Comparison of ENCODE assay signal across 1 cellular context in genomic region chr6:30571085-30572077, GRCh38.
TF ChIP-seq lines count a peak whose summit lies in the region.

Gene ABCF1 (plus strand): TSS chr6:30571442. CDS start chr6:30571488, 46 bp downstream.

TF ChIP-seq in HEK293, 187 proteins besides CTCF, POLR2A, EP300 and RAD21 (continued from another document and continues in another):
- TF ChIP-seq ZNF398 (tag by site-specific recombination; IDR thresholded peaks at IDR 0.05) (no peak), ZNF747 (tag by site-specific recombination; IDR thresholded peaks at IDR 0.05) (no peak), PRDM1 (tag by site-specific recombination; IDR thresholded peaks at IDR 0.05) (no peak), MZF1 (tag by site-specific recombination; IDR thresholded peaks at IDR 0.05; ENCODE audit: borderline replicate concordance) (no peak), SCRT2 (tag by site-specific recombination; IDR thresholded peaks at IDR 0.05) (no peak), ZNF792 (tag by site-specific recombination; IDR thresholded peaks at IDR 0.05) (peak; percentile 97), ZNF449 (tag by site-specific recombination; IDR thresholded peaks at IDR 0.05) (peak; percentile 89), WT1 (tag by site-specific recombination; IDR thresholded peaks at IDR 0.05) (no peak; the same call in 1 of the 2 replicates), ZNF248 (tag by site-specific recombination; IDR thresholded peaks at IDR 0.05) (no peak), ZNF341 (tag by site-specific recombination; IDR thresholded peaks at IDR 0.05; ENCODE audit: low read depth) (peak; percentile 77), GLIS1 (tag by site-specific recombination; IDR thresholded peaks at IDR 0.05) (0 out of 2 replicates have a peak, but pooled peaks have one; percentile 28), KLF10 (tag by site-specific recombination; IDR thresholded peaks at IDR 0.05) (peak; percentile 95), ZNF585B (tag by site-specific recombination; IDR thresholded peaks at IDR 0.05) (no peak), ZNF404 (tag by site-specific recombination; IDR thresholded peaks at IDR 0.05) (no peak), YY1 (tag by site-specific recombination; IDR thresholded peaks at IDR 0.05) (peak; percentile 30; the same call in 1 of the 2 replicates), ZNF423 (tag by site-specific recombination; IDR thresholded peaks at IDR 0.05) (no peak), ZNF555 (tag by site-specific recombination; conservative IDR thresholded peaks at IDR 0.05) (no peak), GFI1B (tag by site-specific recombination; IDR thresholded peaks at IDR 0.05) (no peak), ZNF785 (tag by site-specific recombination; IDR thresholded peaks at IDR 0.05) (no peak), HOXC10 (CRISPR knock-in tag; IDR thresholded peaks at IDR 0.05) (no peak), ZNF311 (tag by site-specific recombination; IDR thresholded peaks at IDR 0.05; ENCODE audit: borderline replicate concordance) (no peak), ZNF223 (tag by site-specific recombination; IDR thresholded peaks at IDR 0.05) (no peak), ZNF140 (tag by site-specific recombination; IDR thresholded peaks at IDR 0.05) (no peak), ZNF114 (tag by site-specific recombination; IDR thresholded peaks at IDR 0.05) (no peak), ZNF18 (tag by site-specific recombination; IDR thresholded peaks at IDR 0.05) (no peak), ZNF335 (tag by site-specific recombination; conservative IDR thresholded peaks at IDR 0.05) (peak; percentile 99), ZNF354C (tag by site-specific recombination; IDR thresholded peaks at IDR 0.05; ENCODE audit: borderline replicate concordance, low read depth) (no peak), INSM2 (tag by site-specific recombination; IDR thresholded peaks at IDR 0.05) (no peak; the same call in 1 of the 2 replicates), ZNF138 (tag by site-specific recombination; IDR thresholded peaks at IDR 0.05; ENCODE audit: borderline replicate concordance) (no peak), ZNF571 (tag by site-specific recombination; IDR thresholded peaks at IDR 0.05) (no peak), ZNF391 (tag by site-specific recombination; IDR thresholded peaks at IDR 0.05; ENCODE audit: borderline replicate concordance, low read depth) (no peak), ZNF660 (tag by site-specific recombination; IDR thresholded peaks at IDR 0.05) (0 out of 2 replicates have a peak, but pooled peaks have one; percentile 63), ZFP41 (tag by site-specific recombination; IDR thresholded peaks at IDR 0.05; ENCODE audit: borderline replicate concordance) (no peak), ZBTB48 (tag by site-specific recombination; IDR thresholded peaks at IDR 0.05) (no peak), KLF1 (tag by site-specific recombination; IDR thresholded peaks at IDR 0.05) (peak; percentile 51; the same call in 1 of the 2 replicates), OSR2 (tag by site-specific recombination; IDR thresholded peaks at IDR 0.05) (peak; percentile 97), ZNF48 (tag by site-specific recombination; IDR thresholded peaks at IDR 0.05) (no peak), TSHZ1 (tag by site-specific recombination; IDR thresholded peaks at IDR 0.05; ENCODE audit: borderline replicate concordance) (no peak), ZNF701 (tag by site-specific recombination; IDR thresholded peaks at IDR 0.05) (no peak), ZNF664 (tag by site-specific recombination; IDR thresholded peaks at IDR 0.05) (no peak), EGR2 (tag by site-specific recombination; IDR thresholded peaks at IDR 0.05; ENCODE audit: low read depth) (0 out of 2 replicates have a peak, but pooled peaks have one; percentile 18), ZNF76 (tag by site-specific recombination; IDR thresholded peaks at IDR 0.05; ENCODE audit: borderline replicate concordance, low read depth) (0 out of 2 replicates have a peak, but pooled peaks have one; percentile 54), ZSCAN30 (tag by site-specific recombination; IDR thresholded peaks at IDR 0.05) (no peak), ZNF350 (tag by site-specific recombination; IDR thresholded peaks at IDR 0.05) (no peak), ZBTB8A (tag by site-specific recombination; IDR thresholded peaks at IDR 0.05) (peak; percentile 15; the same call in 1 of the 2 replicates), ZNF16 (tag by site-specific recombination; IDR thresholded peaks at IDR 0.05; ENCODE audit: low read depth) (no peak)
- TF ChIP-seq, protein P1, sequence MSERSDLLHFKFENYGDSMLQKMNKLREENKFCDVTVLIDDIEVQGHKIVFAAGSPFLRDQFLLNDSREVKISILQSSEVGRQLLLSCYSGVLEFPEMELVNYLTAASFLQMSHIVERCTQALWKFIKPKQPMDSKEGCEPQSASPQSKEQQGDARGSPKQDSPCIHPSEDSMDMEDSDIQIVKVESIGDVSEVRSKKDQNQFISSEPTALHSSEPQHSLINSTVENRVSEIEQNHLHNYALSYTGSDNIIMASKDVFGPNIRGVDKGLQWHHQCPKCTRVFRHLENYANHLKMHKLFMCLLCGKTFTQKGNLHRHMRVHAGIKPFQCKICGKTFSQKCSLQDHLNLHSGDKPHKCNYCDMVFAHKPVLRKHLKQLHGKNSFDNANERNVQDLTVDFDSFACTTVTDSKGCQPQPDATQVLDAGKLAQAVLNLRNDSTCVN (tag by site-specific recombination; optimal IDR thresholded peaks at IDR 0.05) = peak; percentile 73
- TF ChIP-seq, protein P2, sequence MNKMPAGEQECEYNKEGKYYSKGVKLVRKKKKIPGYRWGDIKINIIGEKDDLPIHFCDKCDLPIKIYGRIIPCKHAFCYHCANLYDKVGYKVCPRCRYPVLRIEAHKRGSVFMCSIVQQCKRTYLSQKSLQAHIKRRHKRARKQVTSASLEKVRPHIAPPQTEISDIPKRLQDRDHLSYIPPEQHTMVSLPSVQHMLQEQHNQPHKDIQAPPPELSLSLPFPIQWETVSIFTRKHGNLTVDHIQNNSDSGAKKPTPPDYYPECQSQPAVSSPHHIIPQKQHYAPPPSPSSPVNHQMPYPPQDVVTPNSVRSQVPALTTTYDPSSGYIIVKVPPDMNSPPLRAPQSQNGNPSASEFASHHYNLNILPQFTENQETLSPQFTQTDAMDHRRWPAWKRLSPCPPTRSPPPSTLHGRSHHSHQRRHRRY (tag by site-specific recombination; IDR thresholded peaks at IDR 0.05) = no peak
- TF ChIP-seq, protein P3, sequence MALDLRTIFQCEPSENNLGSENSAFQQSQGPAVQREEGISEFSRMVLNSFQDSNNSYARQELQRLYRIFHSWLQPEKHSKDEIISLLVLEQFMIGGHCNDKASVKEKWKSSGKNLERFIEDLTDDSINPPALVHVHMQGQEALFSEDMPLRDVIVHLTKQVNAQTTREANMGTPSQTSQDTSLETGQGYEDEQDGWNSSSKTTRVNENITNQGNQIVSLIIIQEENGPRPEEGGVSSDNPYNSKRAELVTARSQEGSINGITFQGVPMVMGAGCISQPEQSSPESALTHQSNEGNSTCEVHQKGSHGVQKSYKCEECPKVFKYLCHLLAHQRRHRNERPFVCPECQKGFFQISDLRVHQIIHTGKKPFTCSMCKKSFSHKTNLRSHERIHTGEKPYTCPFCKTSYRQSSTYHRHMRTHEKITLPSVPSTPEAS (tag by site-specific recombination; IDR thresholded peaks at IDR 0.05) = no peak
- TF ChIP-seq, protein P4, sequence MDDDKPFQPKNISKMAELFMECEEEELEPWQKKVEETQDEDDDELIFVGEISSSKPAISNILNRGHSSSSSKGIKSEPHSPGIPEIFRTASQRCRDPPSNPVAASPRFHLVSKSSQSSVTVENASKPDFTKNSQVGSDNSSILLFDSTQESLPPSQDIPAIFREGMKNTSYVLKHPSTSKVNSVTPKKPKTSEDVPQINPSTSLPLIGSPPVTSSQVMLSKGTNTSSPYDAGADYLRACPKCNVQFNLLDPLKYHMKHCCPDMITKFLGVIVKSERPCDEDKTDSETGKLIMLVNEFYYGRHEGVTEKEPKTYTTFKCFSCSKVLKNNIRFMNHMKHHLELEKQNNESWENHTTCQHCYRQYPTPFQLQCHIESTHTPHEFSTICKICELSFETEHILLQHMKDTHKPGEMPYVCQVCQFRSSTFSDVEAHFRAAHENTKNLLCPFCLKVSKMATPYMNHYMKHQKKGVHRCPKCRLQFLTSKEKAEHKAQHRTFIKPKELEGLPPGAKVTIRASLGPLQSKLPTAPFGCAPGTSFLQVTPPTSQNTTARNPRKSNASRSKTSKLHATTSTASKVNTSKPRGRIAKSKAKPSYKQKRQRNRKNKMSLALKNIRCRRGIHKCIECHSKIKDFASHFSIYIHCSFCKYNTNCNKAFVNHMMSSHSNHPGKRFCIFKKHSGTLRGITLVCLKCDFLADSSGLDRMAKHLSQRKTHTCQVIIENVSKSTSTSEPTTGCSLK (tag by site-specific recombination; IDR thresholded peaks at IDR 0.05) = no peak
- TF ChIP-seq, protein P5, sequence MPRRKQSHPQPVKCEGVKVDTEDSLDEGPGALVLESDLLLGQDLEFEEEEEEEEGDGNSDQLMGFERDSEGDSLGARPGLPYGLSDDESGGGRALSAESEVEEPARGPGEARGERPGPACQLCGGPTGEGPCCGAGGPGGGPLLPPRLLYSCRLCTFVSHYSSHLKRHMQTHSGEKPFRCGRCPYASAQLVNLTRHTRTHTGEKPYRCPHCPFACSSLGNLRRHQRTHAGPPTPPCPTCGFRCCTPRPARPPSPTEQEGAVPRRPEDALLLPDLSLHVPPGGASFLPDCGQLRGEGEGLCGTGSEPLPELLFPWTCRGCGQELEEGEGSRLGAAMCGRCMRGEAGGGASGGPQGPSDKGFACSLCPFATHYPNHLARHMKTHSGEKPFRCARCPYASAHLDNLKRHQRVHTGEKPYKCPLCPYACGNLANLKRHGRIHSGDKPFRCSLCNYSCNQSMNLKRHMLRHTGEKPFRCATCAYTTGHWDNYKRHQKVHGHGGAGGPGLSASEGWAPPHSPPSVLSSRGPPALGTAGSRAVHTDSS (tag by site-specific recombination; IDR thresholded peaks at IDR 0.05) = no peak
